Comparison of ENCODE assay signal across 8 cellular contexts in genomic region chr18:21109936-21110666, GRCh38. TPM values are rescaled to one million over a fixed set of nuclear protein-coding genes. Genes with fewer than 3 reads are reported as not detected.
DNase-seq lines count a peak whose midpoint lies in the region; ATAC-seq, FAIRE-seq and TF ChIP-seq lines count a peak whose summit lies in the region.

No MANE protein-coding gene starts in this region.

- H3K27ac ChIP-seq in HepG2 (ENCODE audit: extremely low read length, insufficient read depth, low read length) = peak overlapping the region; percentile 91
- peak overlapping the region; percentile 96 to 100 (median 98) for H3K27ac ChIP-seq in upper lobe of left lung

- CTCF ChIA-PET in activated naive CD4-positive, alpha-beta T cell treated with anti-CD3 and anti-CD28 coated beads, Interleukin-2, amount 10 ng/mL, durations not matched to agents 7 days and 5 days (lab: Charles Lee) = no interaction called here
- CTCF ChIA-PET in HepG2 (lab: Yijun Ruan, JAX; ENCODE audit: low intra/inter-chr PET ratio, low total read pairs) = no interaction called here

- H4K20me1 ChIP-seq in HepG2 (ENCODE audit: insufficient read depth, low read length) = peaks cover 41% of the 10 kb centered on the region

- H3K27ac Mint-ChIP-seq in activated naive CD4-positive, alpha-beta T cell treated with anti-CD3 and anti-CD28 coated beads, Interleukin-2, amount 10 ng/mL, durations not matched to agents 7 days and 5 days = peak overlapping the region; percentile 90
- peak overlapping the region; percentile 97 for H3K27ac Mint-ChIP-seq in activated T-helper 1 cell treated with anti-CD3 and anti-CD28 coated beads, Interleukin-12 subunit alpha, Interleukin-12 subunit beta, Interleukin-2, Interleukin-4 antibody, amounts not matched to agents 30 ng/mL and 10 ng/mL and 1 ng/mL, durations not matched to agents 14 hours and 24 hours and 36 hours

- intact Hi-C loops in activated T-helper 1 cell treated with anti-CD3 and anti-CD28 coated beads, Interleukin-12 subunit alpha, Interleukin-12 subunit beta, Interleukin-2, Interleukin-4 antibody, amounts not matched to agents 30 ng/mL and 10 ng/mL and 1 ng/mL, durations not matched to agents 14 hours and 24 hours and 36 hours (cut with micrococcal nuclease) = loop anchor here (1.0 to 5.0 kb wide), 7 partner anchors 10 to 597 kb away; partner anchors contain the start of gene SNRPD1
- intact Hi-C loops in HepG2 (cut with micrococcal nuclease; ENCODE audit: unreplicated experiment) = loop anchor here (1.0 to 10.0 kb wide), 2 partner anchors 55 to 138 kb away; no protein-coding TSS in a partner anchor

- peak overlapping the region; percentile 80 for H3K4me2 ChIP-seq in HepG2 (ENCODE audit: low read depth, low read length)

- H3K36me3 ChIP-seq in HepG2 (replicated peaks in 1 of 2; ENCODE audit: control insufficient read depth in 1 of 2, insufficient read depth in 2 of 2, low read length in 2 of 2) = no peaks in the 10 kb centered on the region
- H3K36me3 ChIP-seq in upper lobe of left lung = no peaks in the 10 kb centered on the region

- no peak overlapping the region for H2AFZ ChIP-seq in HepG2 (ENCODE audit: low read length)

- H3K9me3 Mint-ChIP-seq in activated naive CD4-positive, alpha-beta T cell treated with anti-CD3 and anti-CD28 coated beads, Interleukin-2, amount 10 ng/mL, durations not matched to agents 7 days and 5 days = no peaks in the 10 kb centered on the region
- H3K9me3 Mint-ChIP-seq in activated T-helper 1 cell treated with anti-CD3 and anti-CD28 coated beads, Interleukin-12 subunit alpha, Interleukin-12 subunit beta, Interleukin-2, Interleukin-4 antibody, amounts not matched to agents 30 ng/mL and 10 ng/mL and 1 ng/mL, durations not matched to agents 14 hours and 24 hours and 36 hours = no peaks in the 10 kb centered on the region

- no peak for TF ChIP-seq RAD21 in HepG2 (CRISPR knock-in tag; IDR thresholded peaks at IDR 0.05)

- ATAC-seq in HepG2 (no peak), upper lobe of left lung (ENCODE audit: low FRiP score in 2 of 2) (no peak), HG02623 (IDR thresholded peaks at IDR 0.05; ENCODE audit: unreplicated experiment) (no peak)

- H3K4me3 Mint-ChIP-seq in activated naive CD4-positive, alpha-beta T cell treated with anti-CD3 and anti-CD28 coated beads, Interleukin-2, amount 10 ng/mL, durations not matched to agents 7 days and 5 days = no peak overlapping the region
- H3K4me3 Mint-ChIP-seq in activated T-helper 1 cell treated with anti-CD3 and anti-CD28 coated beads, Interleukin-12 subunit alpha, Interleukin-12 subunit beta, Interleukin-2, Interleukin-4 antibody, amounts not matched to agents 30 ng/mL and 10 ng/mL and 1 ng/mL, durations not matched to agents 14 hours and 24 hours and 36 hours = no peak overlapping the region

- TSS peak; percentile 45 for BruUV-seq in HepG2 (replicated peaks; lab: Mats Ljungman, UMichigan)

- H3K4me3 ChIP-seq in HepG2 (replicated peaks in 1 of 3; ENCODE audit: insufficient read depth in 1 of 3, low read depth in 2 of 3, low read length in 3 of 3) (peak overlapping the region; percentile 84 to 100 (median 100)), upper lobe of left lung (peak overlapping the region; percentile 74 to 98 (median 82))

- TF ChIP-seq CTCF in HepG2 (CRISPR knock-in tag; IDR thresholded peaks at IDR 0.05) = no peak
- no peak for TF ChIP-seq CTCF in upper lobe of left lung (IDR thresholded peaks at IDR 0.05)

- H3K79me2 ChIP-seq in HepG2 (ENCODE audit: insufficient read depth, low read length) = peaks cover 64% of the 10 kb centered on the region

- POLR2A ChIA-PET in HepG2 (lab: Yijun Ruan, JAX) = no interaction called here

- TF ChIP-seq EP300 in HepG2 (IDR thresholded peaks at IDR 0.05; ENCODE audit: low read depth in 2 of 2, low read length in 2 of 2) = no peak
- no peak for TF ChIP-seq EP300 in HepG2 (CRISPR knock-in tag; IDR thresholded peaks at IDR 0.05; ENCODE audit: borderline replicate concordance)
- TF ChIP-seq EP300 in upper lobe of left lung (IDR thresholded peaks at IDR 0.05) = no peak

- H3K9me3 ChIP-seq in HepG2 (ENCODE audit: low read length) = no peaks in the 10 kb centered on the region
- no peaks in the 10 kb centered on the region for H3K9me3 ChIP-seq in upper lobe of left lung

- H3K4me1 ChIP-seq in HepG2 (ENCODE audit: insufficient read depth, low read length) (peaks cover 54% of the 10 kb centered on the region), upper lobe of left lung (peaks cover 25 to 50% (median 38%) of the 10 kb centered on the region in 4 donors)

- peaks cover 24% of the 10 kb centered on the region for H3K4me1 Mint-ChIP-seq in activated naive CD4-positive, alpha-beta T cell treated with anti-CD3 and anti-CD28 coated beads, Interleukin-2, amount 10 ng/mL, durations not matched to agents 7 days and 5 days
- H3K4me1 Mint-ChIP-seq in activated T-helper 1 cell treated with anti-CD3 and anti-CD28 coated beads, Interleukin-12 subunit alpha, Interleukin-12 subunit beta, Interleukin-2, Interleukin-4 antibody, amounts not matched to agents 30 ng/mL and 10 ng/mL and 1 ng/mL, durations not matched to agents 14 hours and 24 hours and 36 hours (ENCODE audit: low read depth) = peaks cover 7% of the 10 kb centered on the region

- H3K27me3 Mint-ChIP-seq in activated naive CD4-positive, alpha-beta T cell treated with anti-CD3 and anti-CD28 coated beads, Interleukin-2, amount 10 ng/mL, durations not matched to agents 7 days and 5 days = no peaks in the 10 kb centered on the region
- peaks cover 5% of the 10 kb centered on the region for H3K27me3 Mint-ChIP-seq in activated T-helper 1 cell treated with anti-CD3 and anti-CD28 coated beads, Interleukin-12 subunit alpha, Interleukin-12 subunit beta, Interleukin-2, Interleukin-4 antibody, amounts not matched to agents 30 ng/mL and 10 ng/mL and 1 ng/mL, durations not matched to agents 14 hours and 24 hours and 36 hours (ENCODE audit: insufficient read depth)

- no peaks in the 10 kb centered on the region; a peak in 1 of 5 replicates for H3K27me3 ChIP-seq in HepG2 (ENCODE audit: control insufficient read depth in 1 of 2, insufficient read depth in 2 of 2, low read length in 2 of 2)
- no peaks in the 10 kb centered on the region for H3K27me3 ChIP-seq in upper lobe of left lung

- in situ Hi-C loops in HepG2 (cut with HindIII; ENCODE audit: extremely low pct_ligation_motif_present, low pct_unique_long_range_greater_than_20kb) = no loop called here

- TF ChIP-seq POLR2A in HepG2 (IDR thresholded peaks at IDR 0.05; ENCODE audit: insufficient read depth in 1 of 2, low read depth in 2 of 2, low read length in 2 of 2) = no peak
- no peak for TF ChIP-seq POLR2A in upper lobe of left lung (IDR thresholded peaks at IDR 0.05)

- WGBS in HepG2 (ENCODE audit: low lambda C conversion rate) = 2% methylated on average over 8 of the region's 8 CpGs
- 0% methylated on average over 8 of the region's 8 CpGs for WGBS in upper lobe of left lung, 2 donors

- no peak for DNase-seq in activated naive CD4-positive, alpha-beta T cell treated with anti-CD3 and anti-CD28 coated beads, Interleukin-2, amount 10 ng/mL, durations not matched to agents 7 days and 5 days
- no peak for DNase-seq in activated naive CD4-positive, alpha-beta T cell (lab: John Stamatoyannopoulos, UW)
- DNase-seq in activated T-helper 1 cell treated with anti-CD3 and anti-CD28 coated beads, Interleukin-12 subunit alpha, Interleukin-12 subunit beta, Interleukin-2, Interleukin-4 antibody, amounts not matched to agents 30 ng/mL and 10 ng/mL and 1 ng/mL, durations not matched to agents 14 hours and 24 hours and 36 hours (ENCODE audit: low spot score) = no peak
- DNase-seq in HepG2 (ENCODE audit: low spot score) (no peak), upper lobe of left lung (no peak), NCI-H82 treated with DMSO at 0.1 percent for 48 hours (lab: John Stamatoyannopoulos, UW; ENCODE audit: unreplicated experiment) (no peak), GF-D8 (lab: John Stamatoyannopoulos, UW) (no peak)

- peak overlapping the region; percentile 94 for H3K9ac ChIP-seq in HepG2 (ENCODE audit: insufficient read depth, low read depth, low read length)

- FAIRE-seq in HepG2 (lab: Jason Lieb, UNC) = no peak

- H3K36me3 Mint-ChIP-seq in activated naive CD4-positive, alpha-beta T cell treated with anti-CD3 and anti-CD28 coated beads, Interleukin-2, amount 10 ng/mL, durations not matched to agents 7 days and 5 days = peaks cover 18% of the 10 kb centered on the region
- peaks cover 15% of the 10 kb centered on the region for H3K36me3 Mint-ChIP-seq in activated T-helper 1 cell treated with anti-CD3 and anti-CD28 coated beads, Interleukin-12 subunit alpha, Interleukin-12 subunit beta, Interleukin-2, Interleukin-4 antibody, amounts not matched to agents 30 ng/mL and 10 ng/mL and 1 ng/mL, durations not matched to agents 14 hours and 24 hours and 36 hours (ENCODE audit: low read depth)

TF ChIP-seq in HepG2, 621 proteins besides CTCF, POLR2A, EP300 and RAD21 (continues in another document):
- TF ChIP-seq ETV6 (CRISPR knock-in tag; conservative IDR thresholded peaks at IDR 0.05) = no peak

RNA-seq across cellular contexts. Expression of gene ROCK1, which starts 1.5 kb away (rescaled TPM):
- 58.6 and 62.1 TPM in 2 replicates for total RNA-seq in activated T-helper 1 cell treated with anti-CD3 and anti-CD28 coated beads, Interleukin-12 subunit alpha, Interleukin-12 subunit beta, Interleukin-2, Interleukin-4 antibody, amounts not matched to agents 30 ng/mL and 10 ng/mL and 1 ng/mL, durations not matched to agents 14 hours and 24 hours and 36 hours
- 27.2 and 37.8 TPM in 2 replicates for total RNA-seq in HepG2 (2016; rRNA removed; fragmentation: Illumina TruSeq; extraction: Trizol)
- total RNA-seq in HepG2 (2016; cell fraction: cytosol; rRNA removed; fragmentation: Illumina TruSeq; extraction: Trizol; ENCODE audit: low read depth) = 4.3 and 6.2 TPM in 2 replicates
- 27.0 and 36.7 TPM in 2 replicates for total RNA-seq in HepG2 (2016; cell fraction: insoluble cytoplasmic fraction; rRNA removed; fragmentation: Illumina TruSeq; extraction: Trizol)
- total RNA-seq in HepG2 (2016; cell fraction: membrane; rRNA removed; fragmentation: Illumina TruSeq; extraction: Trizol) = 8.7 and 9.5 TPM in 2 replicates
- total RNA-seq in HepG2 (2016; cell fraction: nucleus; rRNA removed; fragmentation: Illumina TruSeq; extraction: Trizol) = 38.5 and 44.6 TPM in 2 replicates
- 5.9 and 10.5 TPM in 2 replicates for polyA plus RNA-seq in HepG2 (2011; rRNA removed)
- 1.5 and 3.2 TPM in 2 replicates for polyA plus RNA-seq in HepG2 (2011; cell fraction: cytosol; rRNA removed)
- 7.3 and 8.0 TPM in 2 replicates for polyA plus RNA-seq in HepG2 (2011; cell fraction: nucleus; rRNA removed)
- polyA plus RNA-seq in HepG2 (2012) = 14.8 and 19.8 TPM in 2 replicates
- polyA plus RNA-seq in HepG2 (2016; cell fraction: cytosol; fragmentation: Illumina TruSeq; extraction: Trizol; ENCODE audit: low read depth) = 0.23 and 0.31 TPM in 2 replicates
- 27.9 and 29.2 TPM in 2 replicates for polyA plus RNA-seq in HepG2 (2016; cell fraction: insoluble cytoplasmic fraction; fragmentation: Illumina TruSeq; extraction: Trizol; ENCODE audit: low read depth)
- polyA plus RNA-seq in HepG2 (2016; cell fraction: membrane; fragmentation: Illumina TruSeq; extraction: Trizol; ENCODE audit: low read depth) = 1.2 and 1.7 TPM in 2 replicates
- 39.5 and 43.8 TPM in 2 replicates for polyA plus RNA-seq in HepG2 (2016; cell fraction: nucleus; fragmentation: Illumina TruSeq; extraction: Trizol; ENCODE audit: insufficient read depth, low read depth)
- 5.9 and 10.2 TPM in 2 replicates for polyA minus RNA-seq in HepG2 (2011; rRNA and poly(A)+ RNA removed; ENCODE audit: low replicate concordance)
- polyA minus RNA-seq in HepG2 (2011; cell fraction: cytosol; rRNA and poly(A)+ RNA removed) = 12.1 and 13.3 TPM in 2 replicates
- polyA minus RNA-seq in HepG2 (2011; cell fraction: nucleus; rRNA and poly(A)+ RNA removed) = 80.5 and 92.5 TPM in 2 replicates
- 100 to 1,000 TPM in 2 of 6 donors, 10 to 100 TPM in 4; 49.4 to 134 (median 75.9) TPM for total RNA-seq in upper lobe of left lung
